Comparison of ENCODE assay signal across 13 cellular contexts in the genomic region with DNA sequence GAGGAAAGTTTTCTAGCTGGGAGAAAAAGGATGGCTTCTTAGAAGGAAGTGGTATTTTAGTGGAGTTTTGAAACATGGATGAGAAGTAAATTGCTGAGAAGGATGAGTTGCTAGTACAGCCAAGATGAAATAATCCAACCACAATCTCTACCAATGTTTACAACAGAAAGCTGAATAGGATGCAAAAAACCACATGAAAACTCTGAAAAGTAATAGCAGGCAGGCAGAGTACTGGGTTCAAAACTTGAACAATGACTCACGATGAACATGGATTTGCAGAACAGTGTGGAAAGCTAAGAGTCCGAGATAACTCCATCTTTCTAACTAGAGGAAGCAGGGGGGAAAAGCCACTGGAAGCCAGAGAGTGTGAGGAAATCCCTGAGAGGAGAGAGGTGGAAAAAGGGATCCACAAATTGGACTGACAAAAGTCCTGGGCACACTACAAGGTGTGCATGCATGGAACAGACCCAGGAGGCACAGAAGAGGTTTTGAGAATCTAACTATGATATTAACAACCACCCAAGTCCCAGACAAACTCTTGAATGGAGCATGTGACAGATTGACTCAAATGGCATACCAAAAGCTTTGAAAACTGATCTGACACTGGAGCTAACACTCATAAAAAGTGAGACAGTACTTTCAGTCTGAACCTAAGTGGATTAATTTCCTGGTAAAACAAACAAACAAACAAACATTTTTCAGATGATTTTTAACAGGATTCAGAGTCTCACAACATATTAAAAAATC.
DNase-seq lines count a peak whose midpoint lies in the region; ATAC-seq lines count a peak whose summit lies in the region.
"Had no signal": no experiment of that assay in that cellular context is flagged by ENCODE, and none has a peak within 500 bp of the region (broad histone marks: within the 10 kb centered on the region; RNA-seq: fewer than 3 reads in every experiment).

No MANE protein-coding gene starts in this region.

- H3K27me3 Mint-ChIP-seq in activated CD4-positive, alpha-beta T cell treated with anti-CD3 and anti-CD28 coated beads for 36 hours, result no peaks in the 10 kb centered on the region
- H3K27me3 Mint-ChIP-seq in activated naive CD8-positive, alpha-beta T cell treated with anti-CD3 and anti-CD28 coated beads for 36 hours, result no peaks in the 10 kb centered on the region

- peaks cover 55% of the 10 kb centered on the region for H3K4me1 Mint-ChIP-seq in activated CD4-positive, alpha-beta T cell treated with anti-CD3 and anti-CD28 coated beads for 36 hours
- H3K4me1 Mint-ChIP-seq in activated naive CD8-positive, alpha-beta T cell treated with anti-CD3 and anti-CD28 coated beads for 36 hours, result peaks cover 51% of the 10 kb centered on the region

- CTCF ChIA-PET in activated CD4-positive, alpha-beta T cell treated with anti-CD3 and anti-CD28 coated beads for 36 hours (lab: Charles Lee), result interaction anchor here (0.5 to 1.8 kb wide), 5 partner anchors 10 to 160 kb away, joined by 3 to 7 read pairs (median 3); no protein-coding TSS in a partner anchor

- intact Hi-C loops in activated CD4-positive, alpha-beta T cell treated with anti-CD3 and anti-CD28 coated beads for 36 hours (cut with DNase I, micrococcal nuclease), result loop anchor here (2.0 to 5.0 kb wide), 4 partner anchors 18 to 76 kb away; partner anchors contain the start of gene ST6GAL1 (in 1 of the 2)

- POLR2A ChIA-PET in activated CD4-positive, alpha-beta T cell treated with anti-CD3 and anti-CD28 coated beads for 36 hours (lab: Charles Lee), result interaction anchor here (1.2 kb wide), 1 partner anchor 19 kb away, joined by 5 read pairs; no protein-coding TSS in a partner anchor

- H3K4me3 Mint-ChIP-seq in activated CD4-positive, alpha-beta T cell treated with anti-CD3 and anti-CD28 coated beads for 36 hours, result no peak overlapping the region
- no peak overlapping the region for H3K4me3 Mint-ChIP-seq in activated naive CD8-positive, alpha-beta T cell treated with anti-CD3 and anti-CD28 coated beads for 36 hours

- peak overlapping the region; percentile 67 for H3K27ac Mint-ChIP-seq in activated CD4-positive, alpha-beta T cell treated with anti-CD3 and anti-CD28 coated beads for 36 hours
- peak overlapping the region; percentile 25 for H3K27ac Mint-ChIP-seq in activated naive CD8-positive, alpha-beta T cell treated with anti-CD3 and anti-CD28 coated beads for 36 hours

- peaks cover 24% of the 10 kb centered on the region for H3K9me3 Mint-ChIP-seq in activated CD4-positive, alpha-beta T cell treated with anti-CD3 and anti-CD28 coated beads for 36 hours (ENCODE audit: low read depth)
- H3K9me3 Mint-ChIP-seq in activated naive CD8-positive, alpha-beta T cell treated with anti-CD3 and anti-CD28 coated beads for 36 hours, result peaks cover 31% of the 10 kb centered on the region

- peaks cover 49% of the 10 kb centered on the region for H3K36me3 Mint-ChIP-seq in activated CD4-positive, alpha-beta T cell treated with anti-CD3 and anti-CD28 coated beads for 36 hours (ENCODE audit: low read depth)
- peaks cover 59% of the 10 kb centered on the region for H3K36me3 Mint-ChIP-seq in activated naive CD8-positive, alpha-beta T cell treated with anti-CD3 and anti-CD28 coated beads for 36 hours

- ATAC-seq in activated CD4-positive, alpha-beta T cell treated with anti-CD3 and anti-CD28 coated beads for 36 hours, result peak; percentile 81
- ATAC-seq in GM18498 (IDR thresholded peaks at IDR 0.05; ENCODE audit: unreplicated experiment), result no peak

- DNase-seq in activated CD4-positive, alpha-beta T cell treated with anti-CD3 and anti-CD28 coated beads for 36 hours, result no peak
- no peak for DNase-seq in activated CD4-positive, alpha-beta T cell treated with anti-CD3 and anti-CD28 coated beads for 48 hours
- DNase-seq in MV-4-11 (lab: John Stamatoyannopoulos, UW) (peak; percentile 79), NAMALWA (ENCODE audit: low spot score) (no peak), NCI-H345 (lab: John Stamatoyannopoulos, UW) (no peak)
- no peak for DNase-seq in activated naive CD8-positive, alpha-beta T cell treated with anti-CD3 and anti-CD28 coated beads for 36 hours
- peak; percentile 15 for DNase-seq in stimulated activated CD8-positive, alpha-beta memory T cell treated with anti-CD3 and anti-CD28 coated beads, Interleukin-4, amount 100 ng/mL, for 48 hours
- DNase-seq: heart right ventricle, NCI-H2171, nucleus accumbens, OCI-M1, upper lobe of left lung had no signal

Comparison
In these comparisons a context has a peak if more than half of its experiments do, and no peak if none do; other contexts are left out.
1. DNase-seq: peak in MV-4-11 (single experiment) and stimulated activated CD8-positive, alpha-beta memory T cell treated with anti-CD3 and anti-CD28 coated beads, Interleukin-4, amount 100 ng/mL, for 48 hours (single experiment); none in activated CD4-positive, alpha-beta T cell treated with anti-CD3 and anti-CD28 coated beads for 36 hours (single experiment), activated CD4-positive, alpha-beta T cell treated with anti-CD3 and anti-CD28 coated beads for 48 hours (single experiment), activated naive CD8-positive, alpha-beta T cell treated with anti-CD3 and anti-CD28 coated beads for 36 hours (single experiment), NAMALWA (single experiment) and NCI-H345 (single experiment).